Comparison of ENCODE assay signal across 15 cellular contexts in the genomic region with DNA sequence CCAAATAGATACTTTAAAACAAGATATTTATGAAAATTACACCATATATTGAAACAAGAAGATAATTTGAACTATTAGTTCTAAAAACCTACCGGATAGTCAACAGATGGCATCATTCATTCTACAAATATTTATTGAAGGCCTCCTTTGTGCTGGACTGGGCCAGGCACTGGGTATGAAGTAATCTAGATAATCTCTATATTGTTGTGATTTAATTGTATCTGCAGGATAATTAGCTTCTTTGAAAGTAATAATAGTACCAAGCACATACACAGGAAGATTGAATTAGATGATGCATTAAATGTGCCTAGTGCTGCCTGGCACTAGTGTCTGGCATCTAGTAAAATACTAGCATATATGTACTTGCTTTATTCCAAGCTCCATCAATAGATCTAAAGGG.
DNase-seq lines count a peak whose midpoint lies in the region; ATAC-seq and TF ChIP-seq lines count a peak whose summit lies in the region.
"Had no signal": no experiment of that assay in that cellular context is flagged by ENCODE, and none has a peak within 500 bp of the region (broad histone marks: within the 10 kb centered on the region; RNA-seq: fewer than 3 reads in every experiment).

No MANE protein-coding gene starts in this region.

- TF ChIP-seq RAD21 in SK-N-SH (IDR thresholded peaks at IDR 0.05; ENCODE audit: low read length), result no peak

- ATAC-seq in SK-N-SH treated with all-trans-retinoic acid at 6 μM for 48 hours, result no peak
- ATAC-seq in GM18909 (IDR thresholded peaks at IDR 0.05; ENCODE audit: poor library complexity, unreplicated experiment), result no peak
- ATAC-seq: CD8-positive, alpha-beta T cell; GM23338 had no signal

- no peak; a peak in 1 of 4 replicates for TF ChIP-seq EP300 in SK-N-SH (IDR thresholded peaks at IDR 0.05; ENCODE audit: borderline replicate concordance in 1 of 2, low read depth in 1 of 2, low read length in 1 of 2)

- WGBS in SK-N-SH (ENCODE audit: low lambda C conversion rate), result 33% methylated on average over 1 of the region's 1 CpG

- no peaks in the 10 kb centered on the region for H3K9me3 ChIP-seq in SK-N-SH

- no peak overlapping the region for H3K9ac ChIP-seq in SK-N-SH

- H3K4me3 ChIP-seq in SK-N-SH (ENCODE audit: low read depth in 2 of 2, low read length in 1 of 2) (no peak overlapping the region), dorsolateral prefrontal cortex (no peak overlapping the region), retinal pigment epithelial cell (ENCODE audit: low read length) (no peak overlapping the region)
- H3K4me3 ChIP-seq: GM23338 had no signal

- no peaks in the 10 kb centered on the region for H3K27me3 ChIP-seq in SK-N-SH (ENCODE audit: insufficient read depth)
- H3K27me3 ChIP-seq in dorsolateral prefrontal cortex, result no peaks in the 10 kb centered on the region

- no peaks in the 10 kb centered on the region for H4K20me1 ChIP-seq in SK-N-SH (ENCODE audit: insufficient read depth)

- H3K4me1 ChIP-seq in SK-N-SH (ENCODE audit: control insufficient read depth in 1 of 2, insufficient read depth in 2 of 2, low read depth in 1 of 2, low read length in 1 of 2), result no peaks in the 10 kb centered on the region

- no peaks in the 10 kb centered on the region for H3K36me3 ChIP-seq in SK-N-SH (replicated peaks in 1 of 2; ENCODE audit: control insufficient read depth in 1 of 2, insufficient read depth in 2 of 2, low read length in 1 of 2)

- H3F3A ChIP-seq in SK-N-SH (replicated peaks; ENCODE audit: insufficient read depth), result no peaks in the 10 kb centered on the region

- H3K27ac ChIP-seq in SK-N-SH (ENCODE audit: low read depth in 2 of 2, low read length in 1 of 2), result no peak overlapping the region
- H3K27ac ChIP-seq in dorsolateral prefrontal cortex, result peak overlapping the region in 56 of 59 donors; percentile 0 to 86 (median 70)
- H3K27ac ChIP-seq: 22Rv1 had no signal

- POLR2A ChIA-PET in SK-N-SH (lab: Yijun Ruan, JAX), result no interaction called here

- H3K9me2 ChIP-seq in SK-N-SH, result no peaks in the 10 kb centered on the region

- H3K4me2 ChIP-seq in SK-N-SH, result no peak overlapping the region
- H3K4me2 ChIP-seq: GM23338 had no signal

- TF ChIP-seq CTCF in SK-N-SH (IDR thresholded peaks at IDR 0.05) (no peak), dorsolateral prefrontal cortex (IDR thresholded peaks at IDR 0.05 in 54 of 56, conservative IDR thresholded peaks at IDR 0.05 in 2 of 56; ENCODE audit: low read depth in 1 of 56, partially characterized antibody in 56 of 56) (peak in 5 of 56 donors; percentile 13 to 29 (median 15)), retinal pigment epithelial cell (conservative IDR thresholded peaks at IDR 0.05; ENCODE audit: low read depth, low read length) (no peak)

- no peaks in the 10 kb centered on the region for H3K79me2 ChIP-seq in SK-N-SH (ENCODE audit: insufficient read depth)

- intact Hi-C loops in dorsolateral prefrontal cortex (cut with DNase I), result no loop called here

- CTCF ChIA-PET in SK-N-SH (lab: Yijun Ruan, JAX), result no interaction called here

- H2AFZ ChIP-seq in SK-N-SH (ENCODE audit: low read depth), result no peak overlapping the region
- H2AFZ ChIP-seq: GM23338 had no signal

- DNase-seq in SK-N-SH, result no peak
- DNase-seq in dorsolateral prefrontal cortex, result no peak
- peak; percentile 42 for DNase-seq in retinal pigment epithelial cell (ENCODE audit: low read depth)
- DNase-seq in NCI-H2171 treated with DMSO at 0.1 percent for 48 hours (lab: John Stamatoyannopoulos, UW), result no peak
- no peak for DNase-seq in stimulated activated CD4-positive, alpha-beta T cell treated with anti-CD3 and anti-CD28 coated beads, Interleukin-15, amount 100 ng/mL, for 24 hours
- DNase-seq: CD8-positive, alpha-beta T cell; COR-L47; DMS153; DMS79 treated with DMSO at 0.1 percent for 48 hours; EL; H7 had no signal

TF ChIP-seq in SK-N-SH, 30 proteins besides CTCF, POLR2A, EP300 and RAD21:
- TF ChIP-seq IRF3 (IDR thresholded peaks at IDR 0.05; ENCODE audit: low read depth, low read length) (no peak), TCF12 (IDR thresholded peaks at IDR 0.05) (no peak), GATA2 (CRISPR knock-in tag; IDR thresholded peaks at IDR 0.05) (peak; percentile 55; the same call in 1 of the 2 replicates)

TF ChIP-seq in SK-N-SH treated with all-trans-retinoic acid at 6 μM for 48 hours, 23 proteins besides CTCF, POLR2A, EP300 and RAD21:
- TF ChIP-seq ISL1 (CRISPR knock-in tag; IDR thresholded peaks at IDR 0.05) (no peak), ZNF565 (CRISPR knock-in tag; conservative IDR thresholded peaks at IDR 0.05; ENCODE audit: low read depth) (no peak), ZNF8 (CRISPR knock-in tag; IDR thresholded peaks at IDR 0.05) (no peak)
- TF ChIP-seq, protein P1, sequence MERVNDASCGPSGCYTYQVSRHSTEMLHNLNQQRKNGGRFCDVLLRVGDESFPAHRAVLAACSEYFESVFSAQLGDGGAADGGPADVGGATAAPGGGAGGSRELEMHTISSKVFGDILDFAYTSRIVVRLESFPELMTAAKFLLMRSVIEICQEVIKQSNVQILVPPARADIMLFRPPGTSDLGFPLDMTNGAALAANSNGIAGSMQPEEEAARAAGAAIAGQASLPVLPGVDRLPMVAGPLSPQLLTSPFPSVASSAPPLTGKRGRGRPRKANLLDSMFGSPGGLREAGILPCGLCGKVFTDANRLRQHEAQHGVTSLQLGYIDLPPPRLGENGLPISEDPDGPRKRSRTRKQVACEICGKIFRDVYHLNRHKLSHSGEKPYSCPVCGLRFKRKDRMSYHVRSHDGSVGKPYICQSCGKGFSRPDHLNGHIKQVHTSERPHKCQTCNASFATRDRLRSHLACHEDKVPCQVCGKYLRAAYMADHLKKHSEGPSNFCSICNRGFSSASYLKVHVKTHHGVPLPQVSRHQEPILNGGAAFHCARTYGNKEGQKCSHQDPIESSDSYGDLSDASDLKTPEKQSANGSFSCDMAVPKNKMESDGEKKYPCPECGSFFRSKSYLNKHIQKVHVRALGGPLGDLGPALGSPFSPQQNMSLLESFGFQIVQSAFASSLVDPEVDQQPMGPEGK (CRISPR knock-in tag; IDR thresholded peaks at IDR 0.05; ENCODE audit: borderline replicate concordance), result no peak
- TF ChIP-seq, protein P2, sequence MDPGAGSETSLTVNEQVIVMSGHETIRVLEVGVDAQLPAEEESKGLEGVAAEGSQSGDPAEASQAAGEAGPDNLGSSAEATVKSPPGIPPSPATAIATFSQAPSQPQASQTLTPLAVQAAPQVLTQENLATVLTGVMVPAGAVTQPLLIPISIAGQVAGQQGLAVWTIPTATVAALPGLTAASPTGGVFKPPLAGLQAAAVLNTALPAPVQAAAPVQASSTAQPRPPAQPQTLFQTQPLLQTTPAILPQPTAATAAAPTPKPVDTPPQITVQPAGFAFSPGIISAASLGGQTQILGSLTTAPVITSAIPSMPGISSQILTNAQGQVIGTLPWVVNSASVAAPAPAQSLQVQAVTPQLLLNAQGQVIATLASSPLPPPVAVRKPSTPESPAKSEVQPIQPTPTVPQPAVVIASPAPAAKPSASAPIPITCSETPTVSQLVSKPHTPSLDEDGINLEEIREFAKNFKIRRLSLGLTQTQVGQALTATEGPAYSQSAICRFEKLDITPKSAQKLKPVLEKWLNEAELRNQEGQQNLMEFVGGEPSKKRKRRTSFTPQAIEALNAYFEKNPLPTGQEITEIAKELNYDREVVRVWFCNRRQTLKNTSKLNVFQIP (CRISPR knock-in tag; IDR thresholded peaks at IDR 0.05; ENCODE audit: borderline replicate concordance, low read depth), result no peak

Comparison
In these comparisons a context has a peak if more than half of its experiments do, and no peak if none do; other contexts are left out.
1. H3K27ac ChIP-seq: peak in dorsolateral prefrontal cortex (56 of 59); none in SK-N-SH (0 of 2).